ENCODE assay signal across 16 cellular contexts in genomic region chr10:27779462-27779861, GRCh38.
DNase-seq lines count a peak whose midpoint lies in the region; ATAC-seq and TF ChIP-seq lines count a peak whose summit lies in the region.
"Had no signal": no experiment of that assay in that cellular context is flagged by ENCODE, and none has a peak within 500 bp of the region (broad histone marks: within the 10 kb centered on the region; RNA-seq: fewer than 3 reads in every experiment).

No MANE protein-coding gene starts in this region.

- TF ChIP-seq CTCF in AG09319 (IDR thresholded peaks at IDR 0.05; ENCODE audit: low read depth, low read length): no peak

- DNase-seq in AG09319 (ENCODE audit: extremely low read depth, low read depth): peak; percentile 31
- DNase-seq in GM04504 (ENCODE audit: low read depth): peak; percentile 44
- DNase-seq in fibroblast of peridontal ligament (ENCODE audit: extremely low read depth): peak; percentile 94
- DNase-seq in stromal cell of bone marrow (ENCODE audit: low read depth): peak; percentile 15
- no peak for DNase-seq in RKO (ENCODE audit: low spot score)
- DNase-seq in activated naive CD4-positive, alpha-beta T cell (lab: John Stamatoyannopoulos, UW): no peak
- DNase-seq: AML-193, Karpas-422, MV-4-11, NCI-H1105 treated with DMSO at 0.1 percent for 48 hours, NCI-H2081, NCI-H2171 treated with DMSO at 0.1 percent for 48 hours, NCI-H446, NCI-H526, Peyer's patch had no signal

- no peak for ATAC-seq in GM21723 (IDR thresholded peaks at IDR 0.05; ENCODE audit: unreplicated experiment)

Comparison
In these comparisons a context has a peak if more than half of its experiments do, and no peak if none do; other contexts are left out.
1. DNase-seq: peak in AG09319 (single experiment), GM04504 (single experiment), fibroblast of peridontal ligament (single experiment) and stromal cell of bone marrow (single experiment); none in RKO (single experiment) and activated naive CD4-positive, alpha-beta T cell (0 of 4).